Comparison of ENCODE assay signal across 2 cellular contexts in genomic region chr17:81189670-81190530, GRCh38.
TF ChIP-seq lines count a peak whose summit lies in the region.

No MANE protein-coding gene starts in this region.

TF ChIP-seq in SK-N-SH, 30 proteins besides CTCF, POLR2A, EP300 and RAD21:
- TF ChIP-seq TCF12 (IDR thresholded peaks at IDR 0.05) (no peak), POLR2AphosphoS5 (IDR thresholded peaks at IDR 0.05; ENCODE audit: low read depth, low read length) (no peak), NRF1 (IDR thresholded peaks at IDR 0.05; ENCODE audit: low read depth, low read length) (no peak), NFIC (IDR thresholded peaks at IDR 0.05; ENCODE audit: borderline replicate concordance) (no peak), MXI1 (IDR thresholded peaks at IDR 0.05; ENCODE audit: low read depth, low read length) (no peak), YY1 (IDR thresholded peaks at IDR 0.05; ENCODE audit: low read depth) (no peak), SMC3 (IDR thresholded peaks at IDR 0.05; ENCODE audit: low read depth, low read length) (peak; percentile 25; the same call in 1 of the 2 replicates)

TF ChIP-seq in HepG2, 621 proteins besides CTCF, POLR2A, EP300 and RAD21:
- TF ChIP-seq ZNF407 (CRISPR knock-in tag; IDR thresholded peaks at IDR 0.05; ENCODE audit: not compliant biosample characterization): peak; percentile 41
- peak; percentile 83 for TF ChIP-seq ZBTB38 (CRISPR knock-in tag; IDR thresholded peaks at IDR 0.05)
- peak; percentile 38; the same call in 1 of the 2 replicates for TF ChIP-seq ZFX (CRISPR knock-in tag; IDR thresholded peaks at IDR 0.05; ENCODE audit: low read depth)
- TF ChIP-seq HMGXB4 (CRISPR knock-in tag; IDR thresholded peaks at IDR 0.05; ENCODE audit: borderline replicate concordance in 1 of 2, low read depth in 1 of 2): no peak
- peak; percentile 91 for TF ChIP-seq STAG1 (CRISPR knock-in tag; IDR thresholded peaks at IDR 0.05)
- 0 out of 2 replicates have a peak, but pooled peaks have one; percentile 25 for TF ChIP-seq BCL3 (CRISPR knock-in tag; IDR thresholded peaks at IDR 0.05)
- peak; percentile 45 for TF ChIP-seq XRCC5 (optimal IDR thresholded peaks at IDR 0.05; ENCODE audit: low read length)
- TF ChIP-seq ZNF280B (CRISPR knock-in tag; IDR thresholded peaks at IDR 0.05; ENCODE audit: borderline replicate concordance): no peak
- TF ChIP-seq ZNF772 (CRISPR knock-in tag; IDR thresholded peaks at IDR 0.05): no peak
- peak; percentile 5; the same call in 1 of the 2 replicates for TF ChIP-seq SMC3 (IDR thresholded peaks at IDR 0.05; ENCODE audit: low read length)
- TF ChIP-seq FOXO1 (CRISPR knock-in tag; IDR thresholded peaks at IDR 0.05): 0 out of 2 replicates have a peak, but pooled peaks have one; percentile 25
- no peak for TF ChIP-seq NR2F6 (IDR thresholded peaks at IDR 0.05)
- TF ChIP-seq NR2F6 (CRISPR knock-in tag; IDR thresholded peaks at IDR 0.05): 0 out of 2 replicates have a peak, but pooled peaks have one; percentile 13
- TF ChIP-seq JUN (CRISPR knock-in tag; IDR thresholded peaks at IDR 0.05): no peak
- peak; percentile 55 for TF ChIP-seq ZNF687 (CRISPR knock-in tag; IDR thresholded peaks at IDR 0.05)
